7 cellular contexts compared by ENCODE assay signal in the genomic region with DNA sequence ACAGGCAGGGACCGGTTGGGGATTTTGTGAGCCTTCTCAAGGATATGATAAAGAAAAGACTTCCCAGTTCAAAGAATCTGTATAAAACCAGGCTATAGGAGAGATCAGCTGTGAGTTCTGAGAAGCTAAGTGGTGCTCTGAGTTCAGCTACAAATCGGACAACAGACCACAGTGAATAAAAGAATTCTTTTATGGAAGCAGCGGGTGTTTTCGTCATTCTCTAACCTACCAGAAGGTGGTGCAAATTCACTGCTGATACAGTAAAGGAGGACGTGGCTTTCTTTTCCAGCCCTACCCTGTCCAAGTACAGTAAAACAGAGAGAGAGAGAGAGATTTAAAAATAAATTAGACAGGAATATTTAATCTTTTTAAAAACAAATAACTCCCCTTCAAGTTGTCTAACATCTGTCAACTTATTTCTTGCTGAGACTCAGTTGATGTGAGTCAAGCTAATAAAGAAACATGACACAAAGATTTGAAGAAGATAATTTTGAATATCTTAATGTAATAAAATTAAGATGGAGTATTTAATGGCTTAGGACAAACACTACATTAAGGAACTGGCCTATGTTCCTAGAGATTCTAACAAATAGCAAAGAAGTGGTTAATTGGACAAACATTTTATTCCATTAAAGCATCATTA.
DNase-seq lines count a peak whose midpoint lies in the region; ATAC-seq and TF ChIP-seq lines count a peak whose summit lies in the region.

No MANE protein-coding gene starts in this region.

- H4K20me1 ChIP-seq in DND-41 (ENCODE audit: insufficient read depth, low read length), result no peaks in the 10 kb centered on the region

- peak; percentile 76 for TF ChIP-seq CTCF in DND-41 (IDR thresholded peaks at IDR 0.05; ENCODE audit: borderline replicate concordance, extremely low read depth, low read length, poor library complexity, severe bottlenecking)

- DNase-seq in DND-41 (peak; percentile 29), NCI-H526 treated with DMSO at 0.1 percent for 48 hours (lab: John Stamatoyannopoulos, UW) (peak; percentile 64), Right ventricle myocardium superior (no peak), retina (peak; percentile 67)
- peak; percentile 17 for DNase-seq in activated naive CD4-positive, alpha-beta T cell treated with anti-CD3 and anti-CD28 coated beads, Interleukin-2, amount 50 U/mL, for 16 hours

- ATAC-seq in DND-41 (ENCODE audit: insufficient read depth, low read depth), result peak; percentile 84
- peak; percentile 51 for ATAC-seq in GM19438 (IDR thresholded peaks at IDR 0.05; ENCODE audit: low read depth, unreplicated experiment)
- peak; percentile 53 for ATAC-seq in HG03460 (IDR thresholded peaks at IDR 0.05; ENCODE audit: unreplicated experiment)
- peak; percentile 82 for ATAC-seq in Right ventricle myocardium superior (ENCODE audit: poor library complexity)

- H3K36me3 ChIP-seq in DND-41 (ENCODE audit: insufficient read depth, low read length), result no peaks in the 10 kb centered on the region

- H3K27me3 ChIP-seq in DND-41 (ENCODE audit: insufficient read depth, low read length, poor library complexity), result no peaks in the 10 kb centered on the region

- no peaks in the 10 kb centered on the region for H3K9me3 ChIP-seq in DND-41 (ENCODE audit: insufficient read depth, low read length, severe bottlenecking)

- no peak overlapping the region for H3K4me2 ChIP-seq in DND-41 (ENCODE audit: insufficient read depth, low read length)

- intact Hi-C loops in Right ventricle myocardium superior (cut with DNase I), result no loop called here

- H3K27ac ChIP-seq in DND-41 (ENCODE audit: low read length), result no peak overlapping the region

- H3K4me3 ChIP-seq in DND-41 (ENCODE audit: low read depth in 1 of 2, low read length in 2 of 2), result no peak overlapping the region

- H3K9ac ChIP-seq in DND-41 (ENCODE audit: low read depth, low read length), result no peak overlapping the region

- H3K4me1 ChIP-seq in DND-41 (ENCODE audit: insufficient read depth, low read length), result no peaks in the 10 kb centered on the region

- no peak overlapping the region for H2AFZ ChIP-seq in DND-41 (ENCODE audit: low read depth, low read length)

- H3K79me2 ChIP-seq in DND-41 (ENCODE audit: insufficient read depth, low read length), result no peaks in the 10 kb centered on the region
